Comparison of ENCODE assay signal across 15 cellular contexts in genomic region chr3:156728267-156728985, GRCh38. TPM values are rescaled to one million over a fixed set of nuclear protein-coding genes. Genes with fewer than 3 reads are reported as not detected.
A peak's percentile ranks its signal among the peaks of the same experiment; 100 is the strongest.
DNase-seq lines count a peak whose midpoint lies in the region; ATAC-seq and TF ChIP-seq lines count a peak whose summit lies in the region.
"Had no signal": no experiment of that assay in that cellular context is flagged by ENCODE, and none has a peak within 500 bp of the region (broad histone marks: within the 10 kb centered on the region; RNA-seq: fewer than 3 reads in every experiment).

No MANE protein-coding gene starts in this region.

- H3K4me1 ChIP-seq in spleen, result no peaks in the 10 kb centered on the region
- H3K4me1 ChIP-seq in naive thymus-derived CD4-positive, alpha-beta T cell (ENCODE audit: control insufficient read depth in 2 of 2, insufficient read depth in 2 of 2, low read length in 2 of 2), result no peaks in the 10 kb centered on the region

- POLR2A ChIA-PET in naive thymus-derived CD4-positive, alpha-beta T cell (lab: Charles Lee), result no interaction called here
- POLR2A ChIA-PET in activated CD4-positive, alpha-beta memory T cell treated with anti-CD3 and anti-CD28 coated beads for 36 hours (lab: Charles Lee), result no interaction called here

- no peaks in the 10 kb centered on the region for H3K36me3 ChIP-seq in spleen
- H3K36me3 ChIP-seq in naive thymus-derived CD4-positive, alpha-beta T cell (ENCODE audit: control insufficient read depth in 2 of 3, insufficient read depth in 3 of 3, low read length in 3 of 3), result no peaks in the 10 kb centered on the region

- no peak overlapping the region for H3K27ac ChIP-seq in spleen
- H3K27ac ChIP-seq in naive thymus-derived CD4-positive, alpha-beta T cell (ENCODE audit: low read depth, low read length), result no peak overlapping the region

- H3K4me3 Mint-ChIP-seq in naive thymus-derived CD4-positive, alpha-beta T cell, result no peak overlapping the region
- H3K4me3 Mint-ChIP-seq in activated CD4-positive, alpha-beta memory T cell treated with anti-CD3 and anti-CD28 coated beads for 36 hours, result no peak overlapping the region
- H3K4me3 Mint-ChIP-seq: activated CD4-positive, alpha-beta memory T cell treated with anti-CD3 and anti-CD28 coated beads, Interleukin-2, amount 10 ng/mL, durations not matched to agents 7 days and 5 days; activated naive CD8-positive, alpha-beta T cell treated with anti-CD3 and anti-CD28 coated beads, Interleukin-2, amount 10 ng/mL, durations not matched to agents 7 days and 5 days; CD8-positive, alpha-beta T cell had no signal

- no peak for TF ChIP-seq CTCF in spleen (IDR thresholded peaks at IDR 0.05 in 8 of 11, conservative IDR thresholded peaks at IDR 0.05 in 3 of 11)

- H3K36me3 Mint-ChIP-seq in naive thymus-derived CD4-positive, alpha-beta T cell, result peaks cover 0 to 24% (median 0%) of the 10 kb centered on the region in 5 donors
- no peaks in the 10 kb centered on the region for H3K36me3 Mint-ChIP-seq in activated CD4-positive, alpha-beta memory T cell treated with anti-CD3 and anti-CD28 coated beads for 36 hours
- H3K36me3 Mint-ChIP-seq: CD8-positive, alpha-beta T cell had no signal

- H3K4me3 ChIP-seq in spleen, result no peak overlapping the region
- H3K4me3 ChIP-seq in naive thymus-derived CD4-positive, alpha-beta T cell (ENCODE audit: low read length), result no peak overlapping the region
- H3K4me3 ChIP-seq: GM12878 had no signal

- TF ChIP-seq POLR2A in spleen (IDR thresholded peaks at IDR 0.05), result no peak

- intact Hi-C loops in spleen (cut with DNase I; ENCODE audit: low total_unique reads), result no loop called here
- intact Hi-C loops in naive thymus-derived CD4-positive, alpha-beta T cell (cut with micrococcal nuclease), result no loop called here
- intact Hi-C loops in activated CD4-positive, alpha-beta memory T cell treated with anti-CD3 and anti-CD28 coated beads for 36 hours (cut with micrococcal nuclease), result no loop called here

- no peaks in the 10 kb centered on the region for H3K9me3 ChIP-seq in spleen
- no peaks in the 10 kb centered on the region for H3K9me3 ChIP-seq in naive thymus-derived CD4-positive, alpha-beta T cell (ENCODE audit: control insufficient read depth in 2 of 3, low read length in 3 of 3)

- H3K27ac Mint-ChIP-seq in naive thymus-derived CD4-positive, alpha-beta T cell, result no peak overlapping the region
- H3K27ac Mint-ChIP-seq in activated CD4-positive, alpha-beta memory T cell treated with anti-CD3 and anti-CD28 coated beads for 36 hours, result no peak overlapping the region
- H3K27ac Mint-ChIP-seq: activated CD4-positive, alpha-beta memory T cell treated with anti-CD3 and anti-CD28 coated beads, Interleukin-2, amount 10 ng/mL, durations not matched to agents 7 days and 5 days; activated naive CD8-positive, alpha-beta T cell treated with anti-CD3 and anti-CD28 coated beads, Interleukin-2, amount 10 ng/mL, durations not matched to agents 7 days and 5 days; CD8-positive, alpha-beta T cell had no signal

- peaks cover 0 to 3% (median 0%) of the 10 kb centered on the region in 11 donors for H3K9me3 Mint-ChIP-seq in naive thymus-derived CD4-positive, alpha-beta T cell
- no peaks in the 10 kb centered on the region for H3K9me3 Mint-ChIP-seq in activated CD4-positive, alpha-beta memory T cell treated with anti-CD3 and anti-CD28 coated beads for 36 hours
- H3K9me3 Mint-ChIP-seq: activated CD4-positive, alpha-beta memory T cell treated with anti-CD3 and anti-CD28 coated beads, Interleukin-2, amount 10 ng/mL, durations not matched to agents 7 days and 5 days; activated naive CD8-positive, alpha-beta T cell treated with anti-CD3 and anti-CD28 coated beads, Interleukin-2, amount 10 ng/mL, durations not matched to agents 7 days and 5 days; CD8-positive, alpha-beta T cell had no signal

- peak; percentile 19 for ATAC-seq in GM18511 (IDR thresholded peaks at IDR 0.05; ENCODE audit: unreplicated experiment)
- no peak for ATAC-seq in naive thymus-derived CD4-positive, alpha-beta T cell
- ATAC-seq: CD8-positive, alpha-beta T cell had no signal

- no peaks in the 10 kb centered on the region for H3K27me3 ChIP-seq in spleen (replicated peaks in 1 of 7)
- H3K27me3 ChIP-seq in naive thymus-derived CD4-positive, alpha-beta T cell (ENCODE audit: control insufficient read depth in 2 of 2, insufficient read depth in 2 of 2, low read length in 2 of 2), result no peaks in the 10 kb centered on the region

- 75 to 86% (median 77%) methylated on average over 7 of the region's 7 CpGs for WGBS in spleen, 5 donors

- peak; percentile 97 for DNase-seq in NCI-H146 (lab: John Stamatoyannopoulos, UW)
- peak; percentile 30 for DNase-seq in RPMI8226
- DNase-seq in medulla oblongata (ENCODE audit: extremely low spot score), result peak; percentile 18
- DNase-seq in spleen, result no peak
- DNase-seq in naive thymus-derived CD4-positive, alpha-beta T cell, result no peak
- DNase-seq in NCI-H526 (lab: John Stamatoyannopoulos, UW), result no peak
- DNase-seq in activated CD4-positive, alpha-beta memory T cell treated with anti-CD3 and anti-CD28 coated beads for 36 hours, result no peak
- DNase-seq: activated CD4-positive, alpha-beta memory T cell treated with anti-CD3 and anti-CD28 coated beads, Interleukin-2, amount 10 ng/mL, durations not matched to agents 7 days and 5 days; activated naive CD8-positive, alpha-beta T cell treated with anti-CD3 and anti-CD28 coated beads, Interleukin-2, amount 10 ng/mL, durations not matched to agents 7 days and 5 days; CD8-positive, alpha-beta T cell; hippocampal formation; mesendoderm; NCI-H187 had no signal

- H3K4me1 Mint-ChIP-seq in naive thymus-derived CD4-positive, alpha-beta T cell, result peaks cover 0 to 8% (median 0%) of the 10 kb centered on the region in 7 donors
- H3K4me1 Mint-ChIP-seq in activated CD4-positive, alpha-beta memory T cell treated with anti-CD3 and anti-CD28 coated beads for 36 hours (ENCODE audit: low read depth), result peaks cover 2% of the 10 kb centered on the region

- H3K27me3 Mint-ChIP-seq in naive thymus-derived CD4-positive, alpha-beta T cell, result no peaks in the 10 kb centered on the region
- H3K27me3 Mint-ChIP-seq in activated CD4-positive, alpha-beta memory T cell treated with anti-CD3 and anti-CD28 coated beads for 36 hours, result no peaks in the 10 kb centered on the region
- H3K27me3 Mint-ChIP-seq: activated CD4-positive, alpha-beta memory T cell treated with anti-CD3 and anti-CD28 coated beads, Interleukin-2, amount 10 ng/mL, durations not matched to agents 7 days and 5 days had no signal

- CTCF ChIA-PET in naive thymus-derived CD4-positive, alpha-beta T cell (lab: Charles Lee), result no interaction called here
- CTCF ChIA-PET in activated CD4-positive, alpha-beta memory T cell treated with anti-CD3 and anti-CD28 coated beads for 36 hours (lab: Charles Lee), result no interaction called here

RNA-seq across cellular contexts. Expression of gene TIPARP, which starts 54.0 kb away (rescaled TPM):
- total RNA-seq in spleen, result 10 to 100 TPM; 18.9 to 39.8 (median 29.7) TPM
- polyA plus RNA-seq in spleen, result 1 to 10 TPM; 4.5 to 8.2 (median 7.3) TPM
- total RNA-seq in naive thymus-derived CD4-positive, alpha-beta T cell, result 10 to 100 TPM; 59.2 to 66.6 (median 64.3) TPM
- 1 to 10 TPM; 4.2 to 8.4 TPM for polyA plus RNA-seq in naive thymus-derived CD4-positive, alpha-beta T cell
- total RNA-seq in activated CD4-positive, alpha-beta memory T cell treated with anti-CD3 and anti-CD28 coated beads for 36 hours, result 10 to 100 TPM; 15.7 to 17.7 TPM

Comparison
In these comparisons a context has a peak if more than half of its experiments do, and no peak if none do; other contexts are left out.
1. DNase-seq: peak in NCI-H146 (single experiment), RPMI8226 (single experiment) and medulla oblongata (single experiment); none in spleen (single experiment), naive thymus-derived CD4-positive, alpha-beta T cell (0 of 9), NCI-H526 (0 of 2) and activated CD4-positive, alpha-beta memory T cell treated with anti-CD3 and anti-CD28 coated beads for 36 hours (single experiment).